ENCODE assay signal across 23 cellular contexts in the genomic region with DNA sequence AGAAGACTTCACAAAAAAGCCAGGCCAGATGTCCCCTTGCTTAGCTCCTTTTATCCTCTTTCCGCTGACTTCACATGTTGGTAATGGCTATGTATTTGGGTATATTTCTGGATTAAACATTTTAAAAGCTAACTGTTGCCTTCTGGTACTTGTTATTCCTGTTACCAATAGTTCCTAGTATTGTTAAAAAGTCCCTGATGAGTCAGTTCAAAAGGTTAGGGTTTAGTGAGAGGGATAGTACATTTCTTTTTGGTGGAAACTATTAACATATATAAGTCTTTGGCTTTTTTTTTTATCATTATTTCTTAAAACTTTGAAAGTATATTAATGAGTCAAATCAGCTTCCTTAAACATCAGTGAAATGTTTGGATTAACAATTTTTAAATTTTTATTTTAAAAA.
DNase-seq lines count a peak whose midpoint lies in the region; ATAC-seq and TF ChIP-seq lines count a peak whose summit lies in the region.
"Had no signal": no experiment of that assay in that cellular context is flagged by ENCODE, and none has a peak within 500 bp of the region (broad histone marks: within the 10 kb centered on the region; RNA-seq: fewer than 3 reads in every experiment).

No MANE protein-coding gene starts in this region.

- CTCF ChIA-PET in SK-N-SH (lab: Yijun Ruan, JAX): interaction anchor here (2.3 to 2.4 kb wide), 2 partner anchors 10 to 12 kb away, joined by 8 to 10 read pairs; no protein-coding TSS in a partner anchor
- CTCF ChIA-PET in activated CD4-positive, alpha-beta memory T cell treated with anti-CD3 and anti-CD28 coated beads for 36 hours (lab: Charles Lee): interaction anchor here (0.5 to 2.2 kb wide), 6 partner anchors 8 to 271 kb away, joined by 3 to 7 read pairs (median 4); no protein-coding TSS in a partner anchor

- no peaks in the 10 kb centered on the region for H3K9me3 Mint-ChIP-seq in activated CD4-positive, alpha-beta memory T cell treated with anti-CD3 and anti-CD28 coated beads for 36 hours
- H3K9me3 Mint-ChIP-seq: mesothelial cell of epicardium, nephron had no signal

- peak overlapping the region; percentile 74 for H3K27ac Mint-ChIP-seq in activated CD4-positive, alpha-beta memory T cell treated with anti-CD3 and anti-CD28 coated beads for 36 hours
- H3K27ac Mint-ChIP-seq: mesothelial cell of epicardium, nephron had no signal

- H3K36me3 ChIP-seq in SK-N-SH (replicated peaks in 1 of 2; ENCODE audit: control insufficient read depth in 1 of 2, insufficient read depth in 2 of 2, low read length in 1 of 2) (no peaks in the 10 kb centered on the region), ACC112 (ENCODE audit: insufficient read depth, low read length) (no peaks in the 10 kb centered on the region)
- H3K36me3 ChIP-seq: BE2C, breast epithelium, heart right ventricle, pancreas, right lobe of liver had no signal

- peak overlapping the region; percentile 10 for H3K4me3 Mint-ChIP-seq in activated CD4-positive, alpha-beta memory T cell treated with anti-CD3 and anti-CD28 coated beads for 36 hours
- H3K4me3 Mint-ChIP-seq: mesothelial cell of epicardium, nephron had no signal

- H2AFZ ChIP-seq in SK-N-SH (ENCODE audit: low read depth): peak overlapping the region; percentile 85; the same call in 1 of the 2 replicates
- H2AFZ ChIP-seq in ACC112 (ENCODE audit: low read length, unreplicated experiment): no peak overlapping the region

- H3K4me1 Mint-ChIP-seq in activated CD4-positive, alpha-beta memory T cell treated with anti-CD3 and anti-CD28 coated beads for 36 hours (ENCODE audit: low read depth): peaks cover 43% of the 10 kb centered on the region

- no peaks in the 10 kb centered on the region for H3K27me3 Mint-ChIP-seq in activated CD4-positive, alpha-beta memory T cell treated with anti-CD3 and anti-CD28 coated beads for 36 hours

- DNase-seq in SK-N-SH: no peak
- DNase-seq in activated CD4-positive, alpha-beta memory T cell treated with anti-CD3 and anti-CD28 coated beads for 36 hours: no peak
- no peak for DNase-seq in GM19240 (ENCODE audit: insufficient read length, low spot score)
- DNase-seq in Kasumi-1 (lab: John Stamatoyannopoulos, UW): no peak
- DNase-seq in midbrain (lab: John Stamatoyannopoulos, UW): no peak
- DNase-seq: activated CD4-positive, alpha-beta T cell treated with anti-CD3 and anti-CD28 coated beads, Interleukin-2, amount 50 U/mL, for 4 hours; BE2C; DND-41; heart right ventricle; KBM-7; NCI-H1694; NCI-H774; pancreas; PC-9; right lobe of liver had no signal

- H3K27ac ChIP-seq in SK-N-SH (ENCODE audit: low read depth in 2 of 2, low read length in 1 of 2) (peak overlapping the region in 1 of 2 experiments; percentile 94; a peak in 2 of 4 replicates), ACC112 (ENCODE audit: low read depth, low read length) (peak overlapping the region; percentile 90)
- H3K27ac ChIP-seq: breast epithelium, coronary artery, heart right ventricle, pancreas, PC-9, right lobe of liver had no signal

- no peaks in the 10 kb centered on the region for H3K36me3 Mint-ChIP-seq in activated CD4-positive, alpha-beta memory T cell treated with anti-CD3 and anti-CD28 coated beads for 36 hours
- H3K36me3 Mint-ChIP-seq: mesothelial cell of epicardium had no signal

- H3K4me3 ChIP-seq in SK-N-SH (ENCODE audit: low read depth in 2 of 2, low read length in 1 of 2): no peak overlapping the region
- no peak overlapping the region for H3K4me3 ChIP-seq in ACC112 (ENCODE audit: low read depth, low read length)
- H3K4me3 ChIP-seq: A549, breast epithelium, coronary artery, heart right ventricle, pancreas, PC-9, right lobe of liver had no signal

- H3K9ac ChIP-seq in SK-N-SH: peak overlapping the region; percentile 60; the same call in 1 of the 2 replicates

- intact Hi-C loops in activated CD4-positive, alpha-beta memory T cell treated with anti-CD3 and anti-CD28 coated beads for 36 hours (cut with micrococcal nuclease): loop anchor here (1.0 to 2.0 kb wide), 6 partner anchors 14 to 272 kb away; no protein-coding TSS in a partner anchor

- H4K20me1 ChIP-seq in SK-N-SH (ENCODE audit: insufficient read depth): no peaks in the 10 kb centered on the region

- peaks cover 2 to 29% of the 10 kb centered on the region in 2 experiments; a peak in 3 of 4 replicates for H3K4me1 ChIP-seq in SK-N-SH (ENCODE audit: control insufficient read depth in 1 of 2, insufficient read depth in 2 of 2, low read depth in 1 of 2, low read length in 1 of 2)
- peaks cover 38% of the 10 kb centered on the region for H3K4me1 ChIP-seq in ACC112 (ENCODE audit: control insufficient read depth, insufficient read depth, low read length, unreplicated experiment)
- H3K4me1 ChIP-seq: BE2C, right lobe of liver had no signal

- POLR2A ChIA-PET in SK-N-SH (lab: Yijun Ruan, JAX): no interaction called here
- POLR2A ChIA-PET in activated CD4-positive, alpha-beta memory T cell treated with anti-CD3 and anti-CD28 coated beads for 36 hours (lab: Charles Lee): interaction anchor here (1.0 to 2.1 kb wide), 7 partner anchors 9 to 195 kb away, joined by 3 to 7 read pairs (median 4); no protein-coding TSS in a partner anchor

- 95% methylated on average over 1 of the region's 1 CpG for WGBS in SK-N-SH (ENCODE audit: low lambda C conversion rate)

- TF ChIP-seq CTCF in SK-N-SH (IDR thresholded peaks at IDR 0.05): no peak

- no peak overlapping the region for H3K4me2 ChIP-seq in SK-N-SH
- H3K4me2 ChIP-seq: PC-9 had no signal

- peaks cover 30% of the 10 kb centered on the region for H3F3A ChIP-seq in SK-N-SH (replicated peaks; ENCODE audit: insufficient read depth)

- no peak for ATAC-seq in SK-N-SH treated with all-trans-retinoic acid at 6 μM for 48 hours
- ATAC-seq in esophagus mucosa: peak; percentile 52
- ATAC-seq: A549, heart right ventricle had no signal

- H3K9me2 ChIP-seq in SK-N-SH: no peaks in the 10 kb centered on the region

- H3K27me3 ChIP-seq in SK-N-SH (ENCODE audit: insufficient read depth) (no peaks in the 10 kb centered on the region), ACC112 (ENCODE audit: insufficient read depth, low read length) (no peaks in the 10 kb centered on the region)
- H3K27me3 ChIP-seq: BE2C, breast epithelium, heart right ventricle, pancreas, right lobe of liver had no signal

- H3K79me2 ChIP-seq in SK-N-SH (ENCODE audit: insufficient read depth) (no peaks in the 10 kb centered on the region), ACC112 (ENCODE audit: control insufficient read depth, insufficient read depth, low read length, unreplicated experiment) (peaks cover 3% of the 10 kb centered on the region)

- no peaks in the 10 kb centered on the region for H3K9me3 ChIP-seq in SK-N-SH
- H3K9me3 ChIP-seq: A549, BE2C, breast epithelium, heart right ventricle, pancreas, right lobe of liver had no signal

- TF ChIP-seq EP300 in SK-N-SH (IDR thresholded peaks at IDR 0.05; ENCODE audit: borderline replicate concordance in 1 of 2, low read depth in 1 of 2, low read length in 1 of 2): no peak

- no peak for TF ChIP-seq RAD21 in SK-N-SH (IDR thresholded peaks at IDR 0.05; ENCODE audit: low read length)

TF ChIP-seq in SK-N-SH, 30 proteins besides CTCF, POLR2A, EP300 and RAD21:
- TF ChIP-seq GATA2 (CRISPR knock-in tag; IDR thresholded peaks at IDR 0.05) (no peak), MEF2A (IDR thresholded peaks at IDR 0.05; ENCODE audit: borderline replicate concordance, low read depth) (no peak), NFIC (IDR thresholded peaks at IDR 0.05; ENCODE audit: borderline replicate concordance) (no peak), RCOR1 (IDR thresholded peaks at IDR 0.05; ENCODE audit: low read length) (no peak), GABPA (IDR thresholded peaks at IDR 0.05; ENCODE audit: low read depth) (no peak), TAF1 (IDR thresholded peaks at IDR 0.05; ENCODE audit: borderline replicate concordance, low read depth, low read length) (no peak)
- TF ChIP-seq, protein P1, sequence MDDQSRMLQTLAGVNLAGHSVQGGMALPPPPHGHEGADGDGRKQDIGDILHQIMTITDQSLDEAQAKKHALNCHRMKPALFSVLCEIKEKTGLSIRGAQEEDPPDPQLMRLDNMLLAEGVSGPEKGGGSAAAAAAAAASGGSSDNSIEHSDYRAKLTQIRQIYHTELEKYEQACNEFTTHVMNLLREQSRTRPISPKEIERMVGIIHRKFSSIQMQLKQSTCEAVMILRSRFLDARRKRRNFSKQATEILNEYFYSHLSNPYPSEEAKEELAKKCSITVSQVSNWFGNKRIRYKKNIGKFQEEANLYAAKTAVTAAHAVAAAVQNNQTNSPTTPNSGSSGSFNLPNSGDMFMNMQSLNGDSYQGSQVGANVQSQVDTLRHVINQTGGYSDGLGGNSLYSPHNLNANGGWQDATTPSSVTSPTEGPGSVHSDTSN (IDR thresholded peaks at IDR 0.05): no peak

TF ChIP-seq in SK-N-SH treated with all-trans-retinoic acid at 6 μM for 48 hours, 23 proteins besides CTCF, POLR2A, EP300 and RAD21 (continues in another document):
- TF ChIP-seq PPARA (CRISPR knock-in tag; IDR thresholded peaks at IDR 0.05; ENCODE audit: borderline replicate concordance) (no peak), ZNF70 (CRISPR knock-in tag; IDR thresholded peaks at IDR 0.05) (no peak), OSR1 (CRISPR knock-in tag; IDR thresholded peaks at IDR 0.05) (no peak), TCF4 (CRISPR knock-in tag; IDR thresholded peaks at IDR 0.05; ENCODE audit: borderline replicate concordance) (no peak), ARNTL (CRISPR knock-in tag; IDR thresholded peaks at IDR 0.05; ENCODE audit: borderline replicate concordance, low read depth) (no peak), ESRRG (CRISPR knock-in tag; IDR thresholded peaks at IDR 0.05) (no peak), ZFP30 (CRISPR knock-in tag; IDR thresholded peaks at IDR 0.05) (no peak)
- TF ChIP-seq, protein P2, sequence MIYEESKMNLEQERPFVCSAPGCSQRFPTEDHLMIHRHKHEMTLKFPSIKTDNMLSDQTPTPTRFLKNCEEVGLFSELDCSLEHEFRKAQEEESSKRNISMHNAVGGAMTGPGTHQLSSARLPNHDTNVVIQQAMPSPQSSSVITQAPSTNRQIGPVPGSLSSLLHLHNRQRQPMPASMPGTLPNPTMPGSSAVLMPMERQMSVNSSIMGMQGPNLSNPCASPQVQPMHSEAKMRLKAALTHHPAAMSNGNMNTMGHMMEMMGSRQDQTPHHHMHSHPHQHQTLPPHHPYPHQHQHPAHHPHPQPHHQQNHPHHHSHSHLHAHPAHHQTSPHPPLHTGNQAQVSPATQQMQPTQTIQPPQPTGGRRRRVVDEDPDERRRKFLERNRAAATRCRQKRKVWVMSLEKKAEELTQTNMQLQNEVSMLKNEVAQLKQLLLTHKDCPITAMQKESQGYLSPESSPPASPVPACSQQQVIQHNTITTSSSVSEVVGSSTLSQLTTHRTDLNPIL (CRISPR knock-in tag; IDR thresholded peaks at IDR 0.05; ENCODE audit: low read depth): no peak
